In genomic region chr5:76456258-76456657, GRCh38 we compare ENCODE assay signal across 20 cellular contexts. TPM values are rescaled to one million over a fixed set of nuclear protein-coding genes. Genes with fewer than 3 reads are reported as not detected.
"Had no signal": no experiment of that assay in that cellular context is flagged by ENCODE, and none has a peak within 500 bp of the region (broad histone marks: within the 10 kb centered on the region; RNA-seq: fewer than 3 reads in every experiment).

No MANE protein-coding gene starts in this region.

- H3K9me3 ChIP-seq: colonic mucosa, esophagus squamous epithelium, gastrocnemius medialis, lower lobe of right lung, thoracic aorta, upper lobe of left lung had no signal

- DNase-seq: activated naive CD4-positive, alpha-beta T cell; activated naive CD8-positive, alpha-beta T cell treated with anti-CD3 and anti-CD28 coated beads, Interleukin-2, amount 10 ng/mL, durations not matched to agents 7 days and 5 days; activated T-cell treated with anti-CD3 and anti-CD28 coated beads, Interleukin-2, amount 50 U/mL, for 1 hour; amygdala; colonic mucosa; esophagus squamous epithelium; gastrocnemius medialis; hypothalamus; left cardiac atrium; lower lobe of right lung; naive thymus-derived CD4-positive, alpha-beta T cell; retina; stimulated activated CD4-positive, alpha-beta T cell treated with anti-CD3 and anti-CD28 coated beads, Interleukin-4, amount 100 ng/mL, for 24 hours; stimulated activated naive CD4-positive, alpha-beta T cell treated with Interleukin-2 at 50 U/mL for 16 hours; upper lobe of left lung had no signal

- H3K4me1 ChIP-seq: esophagus squamous epithelium, gastrocnemius medialis had no signal

- H3K4me3 ChIP-seq: colonic mucosa, esophagus squamous epithelium, gastrocnemius medialis, lower lobe of right lung, thoracic aorta, upper lobe of left lung had no signal

- H3K4me3 Mint-ChIP-seq: activated naive CD8-positive, alpha-beta T cell treated with anti-CD3 and anti-CD28 coated beads, Interleukin-2, amount 10 ng/mL, durations not matched to agents 7 days and 5 days; naive thymus-derived CD4-positive, alpha-beta T cell had no signal

- H3K27ac ChIP-seq: colonic mucosa, esophagus squamous epithelium, gastrocnemius medialis, lower lobe of right lung, thoracic aorta, upper lobe of left lung, VCaP had no signal

- H3K27me3 Mint-ChIP-seq: activated naive CD8-positive, alpha-beta T cell treated with anti-CD3 and anti-CD28 coated beads, Interleukin-2, amount 10 ng/mL, durations not matched to agents 7 days and 5 days; naive thymus-derived CD4-positive, alpha-beta T cell; progenitor cell of endocrine pancreas had no signal

- ATAC-seq: gastrocnemius medialis; left cardiac atrium; naive thymus-derived CD4-positive, alpha-beta T cell had no signal

- H3K27me3 ChIP-seq: colonic mucosa, esophagus squamous epithelium, gastrocnemius medialis, upper lobe of left lung had no signal

- H3K9me3 Mint-ChIP-seq: activated T-helper 2 cell treated with anti-CD3 and anti-CD28 coated beads, Interferon-gamma antibody, Interleukin-2, Interleukin-4, amounts not matched to agents 10 μg/mL and 5 μg/mL and 100 μg/mL, durations not matched to agents 14 hours and 24 hours and 36 hours had no signal

- H3K36me3 ChIP-seq: colonic mucosa, esophagus squamous epithelium, gastrocnemius medialis, lower lobe of right lung, thoracic aorta, upper lobe of left lung had no signal

- H3K27ac Mint-ChIP-seq: activated naive CD8-positive, alpha-beta T cell treated with anti-CD3 and anti-CD28 coated beads, Interleukin-2, amount 10 ng/mL, durations not matched to agents 7 days and 5 days; activated T-helper 2 cell treated with anti-CD3 and anti-CD28 coated beads, Interferon-gamma antibody, Interleukin-2, Interleukin-4, amounts not matched to agents 10 μg/mL and 5 μg/mL and 100 μg/mL, durations not matched to agents 14 hours and 24 hours and 36 hours; progenitor cell of endocrine pancreas had no signal

RNA-seq across cellular contexts. Expression of gene IQGAP2, which starts 53.2 kb away (rescaled TPM):
- total RNA-seq: bronchial epithelial cell had no signal
